Comparison of ENCODE assay signal across 19 cellular contexts in genomic region chr11:107676341-107676740, GRCh38. TPM values are rescaled to one million over a fixed set of nuclear protein-coding genes. Genes with fewer than 3 reads are reported as not detected.
DNase-seq lines count a peak whose midpoint lies in the region; ATAC-seq, FAIRE-seq and TF ChIP-seq lines count a peak whose summit lies in the region.
"Had no signal": no experiment of that assay in that cellular context is flagged by ENCODE, and none has a peak within 500 bp of the region (broad histone marks: within the 10 kb centered on the region; RNA-seq: fewer than 3 reads in every experiment).

No MANE protein-coding gene starts in this region.

- H3K36me3 ChIP-seq in GM06990 (ENCODE audit: control insufficient read depth, insufficient read depth, low read length) (no peaks in the 10 kb centered on the region), GM12878 (ENCODE audit: control insufficient read depth in 2 of 2, insufficient read depth in 2 of 2, low read length in 1 of 2) (no peaks in the 10 kb centered on the region)
- H3K36me3 ChIP-seq: BE2C had no signal

- 0 out of 2 replicates have a peak overlapping the region, but pooled peaks have one; percentile 17 for H3K4me3 ChIP-seq in GM06990 (replicated peaks; ENCODE audit: low read depth, low read length)
- no peak overlapping the region for H3K4me3 ChIP-seq in GM12878
- H3K4me3 ChIP-seq: PC-9 had no signal

- no peaks in the 10 kb centered on the region for H3K9me3 ChIP-seq in GM12878 (replicated peaks; ENCODE audit: control insufficient read depth, insufficient read depth, low read length)
- H3K9me3 ChIP-seq: BE2C had no signal

- no peaks in the 10 kb centered on the region for H3K79me2 ChIP-seq in GM12878 (ENCODE audit: control insufficient read depth, insufficient read depth, low read length)

- peak overlapping the region; percentile 30; the same call in 1 of the 2 replicates for H3K4me2 ChIP-seq in GM12878 (ENCODE audit: control insufficient read depth, insufficient read depth)
- H3K4me2 ChIP-seq: PC-9 had no signal

- H3K27ac ChIP-seq in GM12878 (ENCODE audit: control insufficient read depth, insufficient read depth): no peak overlapping the region
- H3K27ac ChIP-seq: PC-9 had no signal

- no peak for TF ChIP-seq RAD21 in GM12878 (IDR thresholded peaks at IDR 0.05; ENCODE audit: insufficient read depth, low read depth, low read length)

- BruUV-seq in GM12878 (replicated peaks; lab: Mats Ljungman, UMichigan): no TSS peak

- POLR2A ChIA-PET in GM12878 (lab: Charles Lee): interaction anchor here (2.1 kb wide), 1 partner anchor 113 kb away, joined by 5 read pairs; no protein-coding TSS in a partner anchor

- no peak for TF ChIP-seq POLR2A in GM12878 (IDR thresholded peaks at IDR 0.05; ENCODE audit: low read depth, low read length)

- peak overlapping the region; percentile 72 for H2AFZ ChIP-seq in GM12878 (ENCODE audit: control insufficient read depth, low read depth, low read length)
- H2AFZ ChIP-seq: PC-9 had no signal

- intact Hi-C loops in GM12878 (cut with micrococcal nuclease; ENCODE audit: unreplicated experiment): no loop called here

- H4K20me1 ChIP-seq in GM12878 (ENCODE audit: control insufficient read depth, insufficient read depth): no peaks in the 10 kb centered on the region

- no peak for TF ChIP-seq EP300 in GM12878 (IDR thresholded peaks at IDR 0.05; ENCODE audit: borderline replicate concordance in 1 of 2, control insufficient read depth in 1 of 2, low read depth in 2 of 2, low read length in 2 of 2)

- DNase-seq in GM06990 (ENCODE audit: extremely low read depth, insufficient read length) (no peak), GM12878 (ENCODE audit: low read depth, low spot score) (no peak), NCI-H774 (lab: John Stamatoyannopoulos, UW) (no peak), T-helper 2 cell (no peak)
- DNase-seq: BE2C; CD4-positive, CD25-positive, alpha-beta regulatory T cell; COR-L47; H7; NCI-H1105; NCI-H1694 treated with DMSO at 0.1 percent for 48 hours; NCI-H510A; NCI-H82; PC-9; T-helper 1 cell had no signal

- RAD21 ChIA-PET in GM12878 (lab: Charles Lee; ENCODE audit: unreplicated experiment): interaction anchor here (2.0 kb wide), 1 partner anchor 13 kb away, joined by 14 read pairs; no protein-coding TSS in a partner anchor

- in situ Hi-C loops in GM12878 (cut with MboI): no loop called here

- H3K9ac ChIP-seq in GM12878 (ENCODE audit: control insufficient read depth, insufficient read depth, low read length): no peak overlapping the region

- ATAC-seq in GM19035 (IDR thresholded peaks at IDR 0.05; ENCODE audit: unreplicated experiment): peak; percentile 39
- peak; percentile 43 for ATAC-seq in HG02798 (IDR thresholded peaks at IDR 0.05; ENCODE audit: poor library complexity, unreplicated experiment)
- peak; percentile 29 for ATAC-seq in GM12878
- no peak for ATAC-seq in GM21825 (IDR thresholded peaks at IDR 0.05; ENCODE audit: unreplicated experiment)

- TF ChIP-seq CTCF in GM06990 (IDR thresholded peaks at IDR 0.05; ENCODE audit: insufficient read depth, low read length, poor library complexity, severe bottlenecking): no peak
- no peak for TF ChIP-seq CTCF in GM12878 (IDR thresholded peaks at IDR 0.05 in 2 of 3, conservative IDR thresholded peaks at IDR 0.05 in 1 of 3; ENCODE audit: control insufficient read depth in 2 of 3, extremely low read depth in 1 of 3, insufficient read depth in 1 of 3, low read depth in 3 of 3, low read length in 3 of 3)

- H3K27me3 ChIP-seq in GM06990 (replicated peaks; ENCODE audit: control insufficient read depth, insufficient read depth, low read length): no peaks in the 10 kb centered on the region
- H3K27me3 ChIP-seq in GM12878 (replicated peaks in 1 of 2; ENCODE audit: control insufficient read depth in 2 of 2, insufficient read depth in 2 of 2, low read length in 1 of 2): no peaks in the 10 kb centered on the region

- WGBS in GM12878 (ENCODE audit: insufficient coverage, insufficient replicate concordance, low lambda C conversion rate, missing lambda C conversion rate): 23% methylated on average over 3 of the region's 3 CpGs

- CTCF ChIA-PET in GM12878 (lab: Yijun Ruan, JAX): interaction anchor here (1.1 to 3.8 kb wide), 5 partner anchors 9 to 112 kb away, joined by 4 to 24 read pairs (median 6); no protein-coding TSS in a partner anchor

- H3K4me1 ChIP-seq in GM12878 (ENCODE audit: control insufficient read depth, insufficient read depth, low read length): no peaks in the 10 kb centered on the region
- H3K4me1 ChIP-seq: BE2C had no signal

- no peak for FAIRE-seq in GM12878 (lab: Jason Lieb, UNC)

- SMC1A ChIA-PET in GM12878 (lab: Charles Lee; ENCODE audit: uncharacterized antibody, unreplicated experiment): interaction anchor here (0.7 to 8.0 kb wide), 8 partner anchors 10 to 187 kb away, joined by 3 to 57 read pairs (median 7); no protein-coding TSS in a partner anchor

TF ChIP-seq in GM12878, 131 proteins besides CTCF, POLR2A, EP300 and RAD21:
- TF ChIP-seq, protein P1, sequence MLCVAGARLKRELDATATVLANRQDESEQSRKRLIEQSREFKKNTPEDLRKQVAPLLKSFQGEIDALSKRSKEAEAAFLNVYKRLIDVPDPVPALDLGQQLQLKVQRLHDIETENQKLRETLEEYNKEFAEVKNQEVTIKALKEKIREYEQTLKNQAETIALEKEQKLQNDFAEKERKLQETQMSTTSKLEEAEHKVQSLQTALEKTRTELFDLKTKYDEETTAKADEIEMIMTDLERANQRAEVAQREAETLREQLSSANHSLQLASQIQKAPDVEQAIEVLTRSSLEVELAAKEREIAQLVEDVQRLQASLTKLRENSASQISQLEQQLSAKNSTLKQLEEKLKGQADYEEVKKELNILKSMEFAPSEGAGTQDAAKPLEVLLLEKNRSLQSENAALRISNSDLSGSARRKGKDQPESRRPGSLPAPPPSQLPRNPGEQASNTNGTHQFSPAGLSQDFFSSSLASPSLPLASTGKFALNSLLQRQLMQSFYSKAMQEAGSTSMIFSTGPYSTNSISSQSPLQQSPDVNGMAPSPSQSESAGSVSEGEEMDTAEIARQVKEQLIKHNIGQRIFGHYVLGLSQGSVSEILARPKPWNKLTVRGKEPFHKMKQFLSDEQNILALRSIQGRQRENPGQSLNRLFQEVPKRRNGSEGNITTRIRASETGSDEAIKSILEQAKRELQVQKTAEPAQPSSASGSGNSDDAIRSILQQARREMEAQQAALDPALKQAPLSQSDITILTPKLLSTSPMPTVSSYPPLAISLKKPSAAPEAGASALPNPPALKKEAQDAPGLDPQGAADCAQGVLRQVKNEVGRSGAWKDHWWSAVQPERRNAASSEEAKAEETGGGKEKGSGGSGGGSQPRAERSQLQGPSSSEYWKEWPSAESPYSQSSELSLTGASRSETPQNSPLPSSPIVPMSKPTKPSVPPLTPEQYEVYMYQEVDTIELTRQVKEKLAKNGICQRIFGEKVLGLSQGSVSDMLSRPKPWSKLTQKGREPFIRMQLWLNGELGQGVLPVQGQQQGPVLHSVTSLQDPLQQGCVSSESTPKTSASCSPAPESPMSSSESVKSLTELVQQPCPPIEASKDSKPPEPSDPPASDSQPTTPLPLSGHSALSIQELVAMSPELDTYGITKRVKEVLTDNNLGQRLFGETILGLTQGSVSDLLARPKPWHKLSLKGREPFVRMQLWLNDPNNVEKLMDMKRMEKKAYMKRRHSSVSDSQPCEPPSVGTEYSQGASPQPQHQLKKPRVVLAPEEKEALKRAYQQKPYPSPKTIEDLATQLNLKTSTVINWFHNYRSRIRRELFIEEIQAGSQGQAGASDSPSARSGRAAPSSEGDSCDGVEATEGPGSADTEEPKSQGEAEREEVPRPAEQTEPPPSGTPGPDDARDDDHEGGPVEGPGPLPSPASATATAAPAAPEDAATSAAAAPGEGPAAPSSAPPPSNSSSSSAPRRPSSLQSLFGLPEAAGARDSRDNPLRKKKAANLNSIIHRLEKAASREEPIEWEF (IDR thresholded peaks at IDR 0.05; ENCODE audit: insufficient replicate concordance, low read depth, low read length): no peak

RNA-seq across cellular contexts. Expression of gene SLN, which starts 35.5 kb away (rescaled TPM):
- not detected in 2 replicates for total RNA-seq in GM12878 (2013; cell fraction: nucleolus; rRNA removed)
- not detected in 2 replicates for total RNA-seq in GM12878 (2014; rRNA removed)
- total RNA-seq in GM12878 (2014; rRNA removed; fragmentation: Illumina TruSeq; extraction: Trizol): not detected in 2 replicates
- not detected in 2 replicates for total RNA-seq in GM12878 (2021)
- polyA plus RNA-seq in GM12878 (2011; ENCODE audit: low read depth): not detected
- polyA plus RNA-seq in GM12878 (2011; rRNA removed): not detected in 2 replicates
- polyA plus RNA-seq in GM12878 (2011; cell fraction: cytosol; rRNA removed): 0.09 TPM in 1 of 2 replicates, not detected in the other
- polyA plus RNA-seq in GM12878 (2011; cell fraction: nucleus; rRNA removed): not detected in 2 replicates
- polyA plus RNA-seq in GM12878 (2012): not detected in 2 replicates
- polyA plus RNA-seq in GM12878 (2014; fragmentation: Illumina TruSeq; extraction: Trizol): not detected in 2 replicates
- polyA plus RNA-seq in GM12878 (2014; fragmentation: Nextera tagmentation; extraction: Ambion mirVana): under 1 TPM in 1 of 2 experiments, not detected in 1; 0.39 TPM
- polyA plus RNA-seq in GM12878 (2014; rRNA removed): not detected in 2 replicates
- polyA plus RNA-seq in GM12878 (2016; fragmentation: Nextera tagmentation; extraction: Ambion mirVana): not detected
- polyA minus RNA-seq in GM12878 (2011; rRNA and poly(A)+ RNA removed): not detected in 2 replicates
- polyA minus RNA-seq in GM12878 (2011; cell fraction: cytosol; rRNA and poly(A)+ RNA removed): not detected in 2 replicates
- polyA minus RNA-seq in GM12878 (2011; cell fraction: nucleus; rRNA and poly(A)+ RNA removed): not detected in 2 replicates
- total RNA-seq: A172; CD4-positive, CD25-positive, alpha-beta regulatory T cell; H7; LHCN-M2; PC-9 had no signal
- polyA plus RNA-seq: CD4-positive, CD25-positive, alpha-beta regulatory T cell had no signal
